Comparison of ENCODE assay signal across 8 cellular contexts in the genomic region with DNA sequence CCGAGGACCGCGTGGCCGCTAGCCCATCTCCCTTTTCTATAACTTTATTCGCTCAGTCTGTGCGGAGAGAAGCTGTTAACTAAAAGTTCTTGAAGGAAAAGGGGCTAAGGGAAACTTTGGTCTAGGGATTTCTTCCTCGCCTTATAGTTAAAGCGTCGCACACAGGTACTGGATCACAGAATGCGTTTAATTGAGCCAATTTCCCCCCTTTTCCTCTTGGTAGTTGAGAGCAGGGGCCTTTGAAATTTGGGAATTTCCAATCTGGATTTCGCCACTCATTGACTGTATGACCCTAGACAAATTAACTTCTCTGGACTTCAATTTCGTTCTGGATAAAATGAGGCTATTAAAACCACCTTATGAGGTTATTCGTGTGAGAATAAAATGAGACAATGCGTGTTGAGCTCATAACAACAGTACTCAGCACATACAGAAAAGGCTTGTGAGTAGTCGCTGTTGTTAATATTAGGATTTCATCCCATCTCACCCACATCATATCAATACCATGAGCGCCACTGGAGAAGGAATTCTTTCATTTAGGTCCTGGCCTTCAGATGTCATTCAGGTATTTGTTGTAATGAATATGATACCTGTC. TPM values are rescaled to one million over a fixed set of nuclear protein-coding genes. Genes with fewer than 3 reads are reported as not detected.
DNase-seq lines count a peak whose midpoint lies in the region; ATAC-seq and TF ChIP-seq lines count a peak whose summit lies in the region.

No MANE protein-coding gene starts in this region.

- H3K27me3 ChIP-seq in DND-41 (ENCODE audit: insufficient read depth, low read length, poor library complexity) (no peaks in the 10 kb centered on the region), PC-9 (ENCODE audit: insufficient read depth, low read depth) (no peaks in the 10 kb centered on the region), ovary (no peaks in the 10 kb centered on the region)

- H3K36me3 ChIP-seq in DND-41 (ENCODE audit: insufficient read depth, low read length) (peaks cover 22% of the 10 kb centered on the region), PC-9 (ENCODE audit: low read depth) (peaks cover 21% of the 10 kb centered on the region), ovary (no peaks in the 10 kb centered on the region)

- peaks cover 4% of the 10 kb centered on the region; the same call in 1 of the 2 replicates for H3K9me2 ChIP-seq in PC-9 (ENCODE audit: insufficient read depth)

- H3K79me2 ChIP-seq in DND-41 (ENCODE audit: insufficient read depth, low read length) (peaks cover 45% of the 10 kb centered on the region), PC-9 (ENCODE audit: low read depth) (peaks cover 42% of the 10 kb centered on the region)

- TF ChIP-seq POLR2A in ovary (IDR thresholded peaks at IDR 0.05) = no peak

- no peak for TF ChIP-seq EP300 in ovary (IDR thresholded peaks at IDR 0.05)

- TF ChIP-seq CTCF in DND-41 (IDR thresholded peaks at IDR 0.05; ENCODE audit: borderline replicate concordance, extremely low read depth, low read length, poor library complexity, severe bottlenecking) (no peak), PC-9 (conservative IDR thresholded peaks at IDR 0.05) (no peak), epithelial cell of esophagus (IDR thresholded peaks at IDR 0.05; ENCODE audit: insufficient read depth, low read depth, low read length, missing control alignments) (no peak), ovary (IDR thresholded peaks at IDR 0.05) (no peak)

- intact Hi-C loops in PC-9 (cut with micrococcal nuclease; ENCODE audit: unreplicated experiment) (loop anchor here (1.0 kb wide), 1 partner anchor 284 kb away; the partner anchor contains the start of gene SP3), ovary (cut with DNase I) (no loop called here)

- TSS peak; percentile 100 for BruUV-seq in PC-9 (replicated peaks; lab: Mats Ljungman, UMichigan)

- peaks cover 7% of the 10 kb centered on the region for H3F3A ChIP-seq in PC-9 (ENCODE audit: insufficient read depth, low read depth)

- H3K4me2 ChIP-seq in DND-41 (ENCODE audit: insufficient read depth, low read length) (peak overlapping the region; percentile 85), PC-9 (peak overlapping the region; percentile 84)

- H3K9ac ChIP-seq in DND-41 (ENCODE audit: low read depth, low read length) = peak overlapping the region; percentile 77

- H4K20me1 ChIP-seq in DND-41 (ENCODE audit: insufficient read depth, low read length) (peaks cover 14% of the 10 kb centered on the region; the same call in 1 of the 2 replicates), PC-9 (ENCODE audit: insufficient read depth) (peaks cover 7% of the 10 kb centered on the region)

- H3K9me3 ChIP-seq in DND-41 (ENCODE audit: insufficient read depth, low read length, severe bottlenecking) = no peaks in the 10 kb centered on the region
- H3K9me3 ChIP-seq in PC-9 (ENCODE audit: insufficient read depth, low read depth) = no peaks in the 10 kb centered on the region
- H3K9me3 ChIP-seq in ovary = no peaks in the 10 kb centered on the region

- DNase-seq in DND-41 = no peak
- no peak for DNase-seq in PC-9
- no peak for DNase-seq in epithelial cell of esophagus (ENCODE audit: low read depth)
- DNase-seq in ovary = no peak
- no peak for DNase-seq in NCI-H524 (lab: John Stamatoyannopoulos, UW)
- DNase-seq in NCI-H446 (lab: John Stamatoyannopoulos, UW) = no peak
- DNase-seq in activated CD4-positive, CD25-positive, alpha-beta regulatory T cell (lab: John Stamatoyannopoulos, UW) = no peak

- H2AFZ ChIP-seq in DND-41 (ENCODE audit: low read depth, low read length) = peak overlapping the region; percentile 88
- H2AFZ ChIP-seq in PC-9 = peak overlapping the region; percentile 95

- no peak for ATAC-seq in DND-41 (ENCODE audit: insufficient read depth, low read depth)
- no peak for ATAC-seq in HG03442 (IDR thresholded peaks at IDR 0.05; ENCODE audit: unreplicated experiment)

- CTCF ChIA-PET in PC-9 (lab: Charles Lee) = interaction anchor here (1.0 to 1.8 kb wide), 2 partner anchors 92 to 299 kb away, joined by 3 to 5 read pairs; no protein-coding TSS in a partner anchor

- H3K4me3 ChIP-seq in DND-41 (ENCODE audit: low read depth in 1 of 2, low read length in 2 of 2) (peak overlapping the region; percentile 23 to 82; a peak in 3 of 4 replicates), PC-9 (peak overlapping the region; percentile 90), epithelial cell of esophagus (ENCODE audit: low read length) (peak overlapping the region; percentile 68), ovary (peak overlapping the region; percentile 56)

- H3K27ac ChIP-seq in DND-41 (ENCODE audit: low read length) (peak overlapping the region; percentile 84), PC-9 (peak overlapping the region; percentile 87), ovary (peak overlapping the region; percentile 67 to 77)

- POLR2A ChIA-PET in PC-9 (lab: Charles Lee; ENCODE audit: unreplicated experiment) = interaction anchor here (0.6 to 1.1 kb wide), 6 partner anchors 108 to 633 kb away, joined by 4 to 17 read pairs (median 4); no protein-coding TSS in a partner anchor

- H3K4me1 ChIP-seq in DND-41 (ENCODE audit: insufficient read depth, low read length) (peaks cover 45% of the 10 kb centered on the region), PC-9 (replicated peaks; ENCODE audit: insufficient read depth) (peaks cover 33% of the 10 kb centered on the region), ovary (ENCODE audit: insufficient read depth) (peaks cover 1% of the 10 kb centered on the region)

- WGBS in ovary, 3 donors = 51 to 54% (median 54%) methylated on average over 16 of the region's 16 CpGs

RNA-seq across cellular contexts. Expression of gene OLA1, which starts 0.8 kb away (rescaled TPM):
- 172 and 263 TPM in 2 replicates for total RNA-seq in PC-9 (2021)
- total RNA-seq in ovary = 10 to 100 TPM; 25.6 to 54.3 (median 44.4) TPM
- 100 to 1,000 TPM in 1 of 2 donors, 10 to 100 TPM in 1; 46.1 to 127 TPM for polyA plus RNA-seq in ovary
